In genomic region chr3:45592405-45592804, GRCh38 we compare ENCODE assay signal across 2 cellular contexts.
TF ChIP-seq lines count a peak whose summit lies in the region.

No MANE protein-coding gene starts in this region.

TF ChIP-seq in HCT116, 20 proteins besides CTCF, POLR2A, EP300 and RAD21:
- TF ChIP-seq ELF1 (IDR thresholded peaks at IDR 0.05; ENCODE audit: borderline replicate concordance, low read depth): no peak
- TF ChIP-seq, protein P1, sequence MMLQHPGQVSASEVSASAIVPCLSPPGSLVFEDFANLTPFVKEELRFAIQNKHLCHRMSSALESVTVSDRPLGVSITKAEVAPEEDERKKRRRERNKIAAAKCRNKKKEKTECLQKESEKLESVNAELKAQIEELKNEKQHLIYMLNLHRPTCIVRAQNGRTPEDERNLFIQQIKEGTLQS (IDR thresholded peaks at IDR 0.05): no peak
TF ChIP-seq in HCT116: peak in this region for 0.

TF ChIP-seq in K562, 482 proteins besides CTCF, POLR2A, EP300 and RAD21:
- no peak for TF ChIP-seq SMARCC2 (IDR thresholded peaks at IDR 0.05; ENCODE audit: low read depth)
- TF ChIP-seq ZNF830 (CRISPR knock-in tag; IDR thresholded peaks at IDR 0.05): no peak
- TF ChIP-seq ILK (tag; IDR thresholded peaks at IDR 0.05; ENCODE audit: borderline replicate concordance, low read depth): no peak
- TF ChIP-seq ZNF584 (CRISPR knock-in tag; IDR thresholded peaks at IDR 0.05; ENCODE audit: low read depth): no peak
- TF ChIP-seq TCFL5 (CRISPR knock-in tag; conservative IDR thresholded peaks at IDR 0.05): no peak
- TF ChIP-seq TRIM28 (IDR thresholded peaks at IDR 0.05): no peak
- TF ChIP-seq FOXJ3 (CRISPR knock-in tag; IDR thresholded peaks at IDR 0.05): no peak
- TF ChIP-seq PHF8 (IDR thresholded peaks at IDR 0.05; ENCODE audit: borderline replicate concordance, low read length): no peak
